10 cellular contexts compared by ENCODE assay signal in the genomic region with DNA sequence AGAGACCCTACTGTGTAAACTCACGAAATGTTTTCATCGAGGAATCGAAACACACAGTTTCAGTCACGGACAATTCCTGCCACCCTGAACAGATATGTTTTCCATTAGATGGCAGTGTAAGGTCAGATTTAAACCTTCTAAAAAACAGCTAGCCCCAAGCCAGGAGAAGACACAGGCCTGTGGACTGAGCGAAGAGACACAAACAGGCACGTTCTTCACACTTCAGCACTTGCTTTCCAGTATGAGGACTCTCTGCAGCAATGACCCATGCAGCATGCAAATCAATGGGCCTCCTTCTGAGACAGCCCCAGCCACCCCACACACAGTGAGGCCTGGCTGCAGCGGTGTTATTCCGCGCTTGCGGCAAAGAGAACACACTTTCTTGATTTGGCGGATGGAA. TPM values are rescaled to one million over a fixed set of nuclear protein-coding genes. Genes with fewer than 3 reads are reported as not detected.
DNase-seq lines count a peak whose midpoint lies in the region; ATAC-seq and TF ChIP-seq lines count a peak whose summit lies in the region.
"Had no signal": no experiment of that assay in that cellular context is flagged by ENCODE, and none has a peak within 500 bp of the region (broad histone marks: within the 10 kb centered on the region; RNA-seq: fewer than 3 reads in every experiment).

No MANE protein-coding gene starts in this region.

- no peak overlapping the region for H3K4me3 ChIP-seq in Loucy (ENCODE audit: low read length, poor library complexity, severe bottlenecking)
- H3K4me3 ChIP-seq in esophagus muscularis mucosa, result peak overlapping the region in 2 of 4 donors; percentile 16
- no peak overlapping the region for H3K4me3 ChIP-seq in ovary

- H3K27me3 Mint-ChIP-seq in nephron progenitor cell (ENCODE audit: low read depth, poor library complexity), result peaks cover 6% of the 10 kb centered on the region
- H3K27me3 Mint-ChIP-seq: activated CD4-positive, alpha-beta memory T cell treated with anti-CD3 and anti-CD28 coated beads, Interleukin-2, amount 10 ng/mL, durations not matched to agents 7 days and 5 days had no signal

- no peaks in the 10 kb centered on the region for H3F3A ChIP-seq in Loucy (ENCODE audit: low read depth)

- H3K4me1 ChIP-seq in Loucy (ENCODE audit: insufficient read depth, low read length, poor library complexity, severe bottlenecking) (peaks cover 19% of the 10 kb centered on the region), esophagus muscularis mucosa (peaks cover 0 to 41% (median 28%) of the 10 kb centered on the region in 4 donors), ovary (ENCODE audit: insufficient read depth) (no peaks in the 10 kb centered on the region)

- peak overlapping the region; percentile 52 to 76 (median 61) for H3K27ac ChIP-seq in esophagus muscularis mucosa (replicated peaks in 1 of 4)
- H3K27ac ChIP-seq in ovary, result no peak overlapping the region

- WGBS in esophagus muscularis mucosa, result 72% methylated on average over 10 of the region's 11 CpGs
- 82 to 87% (median 86%) methylated on average over 11 of the region's 11 CpGs for WGBS in ovary, 3 donors

- H3K9me3 ChIP-seq in Loucy (ENCODE audit: insufficient read depth, low read depth, low read length) (no peaks in the 10 kb centered on the region), esophagus muscularis mucosa (no peaks in the 10 kb centered on the region), ovary (no peaks in the 10 kb centered on the region)

- H3K79me2 ChIP-seq in Loucy (ENCODE audit: insufficient read depth, low read length), result no peaks in the 10 kb centered on the region

- intact Hi-C loops in esophagus muscularis mucosa (cut with DNase I), result no loop called here
- intact Hi-C loops in ovary (cut with DNase I), result no loop called here

- ATAC-seq in GM18520 (IDR thresholded peaks at IDR 0.05; ENCODE audit: unreplicated experiment), result no peak

- H2AFZ ChIP-seq in Loucy (ENCODE audit: low read length), result no peak overlapping the region

- TF ChIP-seq POLR2A in esophagus muscularis mucosa (IDR thresholded peaks at IDR 0.05; ENCODE audit: low read depth) (no peak), ovary (IDR thresholded peaks at IDR 0.05) (no peak)

- H3K36me3 ChIP-seq in Loucy (ENCODE audit: insufficient read depth, low read length) (no peaks in the 10 kb centered on the region), esophagus muscularis mucosa (peaks cover 0 to 23% (median 5%) of the 10 kb centered on the region in 4 donors), ovary (no peaks in the 10 kb centered on the region)

- H4K20me1 ChIP-seq in Loucy (ENCODE audit: insufficient read depth, low read length, poor library complexity, severe bottlenecking), result no peaks in the 10 kb centered on the region

- no peak for TF ChIP-seq EP300 in esophagus muscularis mucosa (IDR thresholded peaks at IDR 0.05)
- no peak for TF ChIP-seq EP300 in ovary (IDR thresholded peaks at IDR 0.05)

- no peak overlapping the region for H3K4me2 ChIP-seq in Loucy (ENCODE audit: low read depth, low read length, poor library complexity, severe bottlenecking)

- H3K27me3 ChIP-seq in Loucy (ENCODE audit: insufficient read depth, low read length, poor library complexity, severe bottlenecking), result no peaks in the 10 kb centered on the region
- H3K27me3 ChIP-seq in esophagus muscularis mucosa, result no peaks in the 10 kb centered on the region
- H3K27me3 ChIP-seq in ovary, result no peaks in the 10 kb centered on the region

- no peaks in the 10 kb centered on the region for H3K9me2 ChIP-seq in Loucy (replicated peaks; ENCODE audit: low read depth, low read length)

- DNase-seq in ELR (ENCODE audit: low read depth), result peak; percentile 32
- DNase-seq in esophagus muscularis mucosa (ENCODE audit: extremely low spot score), result no peak
- peak; percentile 35 for DNase-seq in nephron progenitor cell
- DNase-seq in stimulated activated naive CD4-positive, alpha-beta T cell (lab: John Stamatoyannopoulos, UW), result no peak
- no peak for DNase-seq in UCSD-AML1 (lab: John Stamatoyannopoulos, UW; ENCODE audit: unreplicated experiment)
- DNase-seq in ovary, result no peak
- DNase-seq: activated CD4-positive, alpha-beta memory T cell treated with anti-CD3 and anti-CD28 coated beads, Interleukin-2, amount 10 ng/mL, durations not matched to agents 7 days and 5 days; NCI-H446 treated with DMSO at 0.1 percent for 48 hours had no signal

- TF ChIP-seq CTCF in Loucy (conservative IDR thresholded peaks at IDR 0.05; ENCODE audit: low read length), result peak; percentile 45
- TF ChIP-seq CTCF in esophagus muscularis mucosa (IDR thresholded peaks at IDR 0.05), result peak; percentile 37 to 56 (median 42)
- TF ChIP-seq CTCF in nephron progenitor cell (IDR thresholded peaks at IDR 0.05), result no peak
- no peak for TF ChIP-seq CTCF in ovary (IDR thresholded peaks at IDR 0.05)

- peaks cover 71% of the 10 kb centered on the region for H3K4me1 Mint-ChIP-seq in nephron progenitor cell

- H3K9me3 Mint-ChIP-seq in nephron progenitor cell, result no peaks in the 10 kb centered on the region
- H3K9me3 Mint-ChIP-seq: activated CD4-positive, alpha-beta memory T cell treated with anti-CD3 and anti-CD28 coated beads, Interleukin-2, amount 10 ng/mL, durations not matched to agents 7 days and 5 days had no signal

- H3K27ac Mint-ChIP-seq in nephron progenitor cell, result peak overlapping the region; percentile 37
- H3K27ac Mint-ChIP-seq: activated CD4-positive, alpha-beta memory T cell treated with anti-CD3 and anti-CD28 coated beads, Interleukin-2, amount 10 ng/mL, durations not matched to agents 7 days and 5 days had no signal

- peaks cover 7% of the 10 kb centered on the region for H3K36me3 Mint-ChIP-seq in nephron progenitor cell (ENCODE audit: low read depth)

- H3K9ac ChIP-seq in Loucy (ENCODE audit: low read depth, low read length, poor library complexity, severe bottlenecking), result peak overlapping the region; percentile 55

- H3K4me3 Mint-ChIP-seq in nephron progenitor cell, result peak overlapping the region; percentile 68
- H3K4me3 Mint-ChIP-seq: activated CD4-positive, alpha-beta memory T cell treated with anti-CD3 and anti-CD28 coated beads, Interleukin-2, amount 10 ng/mL, durations not matched to agents 7 days and 5 days had no signal

RNA-seq across cellular contexts. Expression of a gene that starts 31.9 kb away (rescaled TPM):
- total RNA-seq in esophagus muscularis mucosa (1 to 10 TPM in 2 of 4 donors, under 1 TPM in 1, not detected in 1; 0.83 to 1.7 (median 1.2) TPM), ovary (1 to 10 TPM in 4 of 7 donors, under 1 TPM in 3; 0.53 to 3.6 (median 1.1) TPM)
- polyA plus RNA-seq in ovary, result under 1 TPM in 1 of 2 donors, not detected in 1; 0.46 TPM

Comparison
In these comparisons a context has a peak if more than half of its experiments do, and no peak if none do; other contexts are left out.
1. DNase-seq: peak in ELR (single experiment) and nephron progenitor cell (single experiment); none in esophagus muscularis mucosa (single experiment), stimulated activated naive CD4-positive, alpha-beta T cell (0 of 6), UCSD-AML1 (single experiment) and ovary (0 of 5).
2. CTCF ChIP-seq: peak in Loucy (single experiment) and esophagus muscularis mucosa (3 of 3); none in nephron progenitor cell (single experiment) and ovary (0 of 3).
3. H3K27ac ChIP-seq: peak in esophagus muscularis mucosa (4 of 4); none in ovary (0 of 2).